8 cellular contexts compared by ENCODE assay signal in the genomic region with DNA sequence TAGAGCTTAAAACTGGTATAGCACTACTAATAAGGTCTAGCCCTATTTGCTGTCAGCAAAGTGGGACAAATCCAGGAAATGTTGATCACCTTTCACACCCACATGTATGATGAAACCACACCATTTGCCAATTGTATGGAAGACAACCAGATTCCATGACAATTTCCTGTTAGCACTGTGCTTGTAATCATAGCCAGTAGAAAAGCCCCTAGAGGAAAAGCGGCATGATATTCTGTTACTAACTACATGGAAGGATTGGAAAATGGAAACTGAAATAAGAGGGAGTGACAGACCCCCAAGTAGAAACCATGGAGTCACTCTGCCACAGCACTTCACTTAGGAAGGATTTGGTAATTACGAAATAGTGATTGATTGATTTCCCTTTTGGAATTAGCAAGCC. TPM values are rescaled to one million over a fixed set of nuclear protein-coding genes. Genes with fewer than 3 reads are reported as not detected.
A peak's percentile ranks its signal among the peaks of the same experiment; 100 is the strongest.
DNase-seq lines count a peak whose midpoint lies in the region; ATAC-seq and TF ChIP-seq lines count a peak whose summit lies in the region.

No MANE protein-coding gene starts in this region.

- no peak for ATAC-seq in natural killer cell
- ATAC-seq in HG02642 (IDR thresholded peaks at IDR 0.05; ENCODE audit: poor library complexity, unreplicated experiment): no peak

- intact Hi-C loops in Calu3 (cut with micrococcal nuclease; ENCODE audit: unreplicated experiment) (no loop called here), dorsolateral prefrontal cortex (cut with DNase I) (no loop called here), natural killer cell (cut with micrococcal nuclease) (loop anchor here (10.0 kb wide), 1 partner anchor 319 kb away; a partner anchor contains a TSS)

- BruUV-seq in Calu3 (replicated peaks; lab: Mats Ljungman, UMichigan): no TSS peak

- CTCF ChIA-PET in Calu3 (lab: Charles Lee): interaction anchor here (0.7 to 2.4 kb wide), 2 partner anchors 12 to 62 kb away, joined by 5 to 11 read pairs; no protein-coding TSS in a partner anchor

- peaks cover 22% of the 10 kb centered on the region for H3K4me1 Mint-ChIP-seq in Calu3 (ENCODE audit: low read depth, unreplicated experiment)
- peaks cover 49 to 60% of the 10 kb centered on the region in 2 donors for H3K4me1 Mint-ChIP-seq in natural killer cell

- TF ChIP-seq CTCF in Calu3 (IDR thresholded peaks at IDR 0.05; ENCODE audit: unreplicated experiment): no peak
- no peak for TF ChIP-seq CTCF in dorsolateral prefrontal cortex (IDR thresholded peaks at IDR 0.05 in 54 of 56, conservative IDR thresholded peaks at IDR 0.05 in 2 of 56; ENCODE audit: low read depth in 1 of 56, partially characterized antibody in 56 of 56)
- no peak for TF ChIP-seq CTCF in natural killer cell (IDR thresholded peaks at IDR 0.05)
- no peak for TF ChIP-seq CTCF in GM13976 (IDR thresholded peaks at IDR 0.05; ENCODE audit: borderline replicate concordance, control extremely low read depth, extremely low read depth, insufficient read depth, missing control alignments)

- H3K4me3 ChIP-seq in dorsolateral prefrontal cortex: peak overlapping the region in 53 of 59 donors; percentile 4 to 96 (median 78)

- in situ Hi-C loops in GM13976 (cut with MboI; ENCODE audit: low sequenced_read_pairs, unreplicated experiment): no loop called here

- no peak for DNase-seq in Calu3
- peak; percentile 42 for DNase-seq in NCI-H2081 treated with DMSO at 0.1 percent for 48 hours (lab: John Stamatoyannopoulos, UW)
- DNase-seq in dorsolateral prefrontal cortex: no peak
- DNase-seq in natural killer cell: no peak
- DNase-seq in RPMI8226: no peak
- no peak for DNase-seq in GM13976 (ENCODE audit: low spot score)
- no peak for DNase-seq in NCI-H1105 treated with DMSO at 0.1 percent for 48 hours (lab: John Stamatoyannopoulos, UW)

- H3K4me3 Mint-ChIP-seq in Calu3 (ENCODE audit: low read depth, unreplicated experiment): peak overlapping the region; percentile 79
- peak overlapping the region; percentile 88 for H3K4me3 Mint-ChIP-seq in natural killer cell

- H3K9me3 Mint-ChIP-seq in Calu3 (ENCODE audit: low read depth, unreplicated experiment): no peaks in the 10 kb centered on the region
- H3K9me3 Mint-ChIP-seq in natural killer cell: no peaks in the 10 kb centered on the region

- H3K27me3 Mint-ChIP-seq in Calu3 (ENCODE audit: unreplicated experiment) (no peaks in the 10 kb centered on the region), natural killer cell (ENCODE audit: low read depth in 2 of 2) (peaks cover 6 to 11% of the 10 kb centered on the region in 2 donors)

- H3K27ac Mint-ChIP-seq in Calu3 (ENCODE audit: unreplicated experiment) (peak overlapping the region; percentile 98), natural killer cell (peak overlapping the region; percentile 68 to 91)

- H3K27me3 ChIP-seq in dorsolateral prefrontal cortex: no peaks in the 10 kb centered on the region

- peak overlapping the region in 46 of 59 donors; percentile 1 to 90 (median 62) for H3K27ac ChIP-seq in dorsolateral prefrontal cortex

- H3K36me3 Mint-ChIP-seq in Calu3 (ENCODE audit: insufficient read depth, unreplicated experiment): peaks cover 40% of the 10 kb centered on the region
- H3K36me3 Mint-ChIP-seq in natural killer cell: no peaks in the 10 kb centered on the region

RNA-seq across cellular contexts. Expression of a gene that starts 0.9 kb away (rescaled TPM):
- total RNA-seq in Calu3 (2022) (5.7 and 7.1 TPM in 2 replicates), dorsolateral prefrontal cortex (10 to 100 TPM in 112 of 120 experiments, 1 to 10 TPM in 8; 5.7 to 35.5 (median 14.7) TPM), natural killer cell (1 to 10 TPM; 2.0 to 4.7 (median 4.3) TPM)

RNA-seq across cellular contexts. Expression of a gene that starts 3.3 kb away (rescaled TPM):
- 10.3 and 11.1 TPM in 2 replicates for total RNA-seq in Calu3 (2022)
- 10 to 100 TPM in 7 of 120 experiments, 1 to 10 TPM in 113; 3.1 to 11.2 (median 6.9) TPM for total RNA-seq in dorsolateral prefrontal cortex
- total RNA-seq in natural killer cell: 1 to 10 TPM; 3.7 to 5.6 (median 3.8) TPM

RNA-seq across cellular contexts. Expression of a gene that starts 14.0 kb away (rescaled TPM):
- 12.1 TPM in 2 replicates for total RNA-seq in Calu3 (2022)
- 10 to 100 TPM; 14.4 to 43.2 (median 28.4) TPM for total RNA-seq in dorsolateral prefrontal cortex
- 10 to 100 TPM; 11.6 to 20.1 (median 13.0) TPM for total RNA-seq in natural killer cell
